Comparison of ENCODE assay signal across 1 cellular context in the genomic region with DNA sequence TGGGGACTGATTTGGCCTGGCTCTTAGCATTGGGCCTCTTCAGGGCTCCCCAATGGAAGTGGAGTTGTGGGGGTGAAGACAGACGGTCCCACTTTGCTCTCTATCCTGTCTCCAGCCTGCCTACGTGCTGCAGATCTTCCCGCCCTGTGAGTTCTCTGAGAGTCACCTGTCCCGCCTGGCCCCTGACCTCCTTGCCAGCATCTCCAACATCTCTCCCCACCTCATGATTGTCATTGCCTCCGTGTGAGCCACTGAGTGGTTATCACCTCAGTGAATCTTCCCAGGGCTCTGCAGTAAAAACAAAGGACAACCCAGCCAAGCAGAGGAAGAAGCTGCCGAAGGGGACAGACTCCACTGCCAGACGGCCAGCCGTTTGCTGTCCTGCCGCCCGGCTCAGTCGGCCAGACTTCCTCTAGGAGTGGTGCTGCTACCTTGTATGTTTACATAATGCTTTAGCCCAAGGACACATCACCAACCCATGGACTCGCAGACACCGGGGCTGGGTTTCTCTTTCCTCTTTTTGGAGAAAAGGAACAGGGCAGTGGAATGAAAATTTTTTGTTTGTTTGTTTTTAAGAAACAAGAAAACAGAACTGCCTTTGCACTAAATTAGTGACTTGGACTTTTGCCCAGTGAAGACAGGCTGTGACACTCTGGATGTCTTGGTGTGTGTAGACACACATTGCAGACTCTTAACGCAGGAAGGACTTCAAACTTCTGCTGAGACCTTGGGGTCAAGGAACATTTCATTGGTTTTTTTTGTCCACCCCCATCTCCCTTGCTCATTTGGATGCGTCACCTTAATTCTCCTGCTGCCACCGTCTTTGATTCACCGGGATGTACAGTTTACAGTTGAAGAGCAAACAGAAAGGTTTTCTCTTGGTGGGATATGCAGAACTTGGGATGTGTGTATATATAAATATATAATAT.
TF ChIP-seq lines count a peak whose summit lies in the region.

No MANE protein-coding gene starts in this region.

TF ChIP-seq in HepG2, 621 proteins besides CTCF, POLR2A, EP300 and RAD21 (continued from another document):
- TF ChIP-seq, protein P1, sequence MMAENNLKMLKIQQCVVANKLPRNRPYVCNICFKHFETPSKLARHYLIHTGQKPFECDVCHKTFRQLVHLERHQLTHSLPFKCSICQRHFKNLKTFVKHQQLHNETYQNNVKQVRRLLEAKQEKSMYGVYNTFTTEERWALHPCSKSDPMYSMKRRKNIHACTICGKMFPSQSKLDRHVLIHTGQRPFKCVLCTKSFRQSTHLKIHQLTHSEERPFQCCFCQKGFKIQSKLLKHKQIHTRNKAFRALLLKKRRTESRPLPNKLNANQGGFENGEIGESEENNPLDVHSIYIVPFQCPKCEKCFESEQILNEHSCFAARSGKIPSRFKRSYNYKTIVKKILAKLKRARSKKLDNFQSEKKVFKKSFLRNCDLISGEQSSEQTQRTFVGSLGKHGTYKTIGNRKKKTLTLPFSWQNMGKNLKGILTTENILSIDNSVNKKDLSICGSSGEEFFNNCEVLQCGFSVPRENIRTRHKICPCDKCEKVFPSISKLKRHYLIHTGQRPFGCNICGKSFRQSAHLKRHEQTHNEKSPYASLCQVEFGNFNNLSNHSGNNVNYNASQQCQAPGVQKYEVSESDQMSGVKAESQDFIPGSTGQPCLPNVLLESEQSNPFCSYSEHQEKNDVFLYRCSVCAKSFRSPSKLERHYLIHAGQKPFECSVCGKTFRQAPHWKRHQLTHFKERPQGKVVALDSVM (CRISPR knock-in tag; IDR thresholded peaks at IDR 0.05): no peak
- TF ChIP-seq ZNF282 (IDR thresholded peaks at IDR 0.05; ENCODE audit: partially characterized antibody) (no peak), NFYC (CRISPR knock-in tag; IDR thresholded peaks at IDR 0.05) (no peak), ZNF251 (CRISPR knock-in tag; IDR thresholded peaks at IDR 0.05) (no peak), STAG1 (CRISPR knock-in tag; IDR thresholded peaks at IDR 0.05) (no peak), ZNF234 (CRISPR knock-in tag; conservative IDR thresholded peaks at IDR 0.05) (no peak), GATAD2A (CRISPR knock-in tag; IDR thresholded peaks at IDR 0.05) (0 out of 2 replicates have a peak, but pooled peaks have one; percentile 36), ARNTL (CRISPR knock-in tag; IDR thresholded peaks at IDR 0.05) (0 out of 2 replicates have a peak, but pooled peaks have one; percentile 33), ZNF720 (CRISPR knock-in tag; IDR thresholded peaks at IDR 0.05) (no peak), ZNF337 (CRISPR knock-in tag; IDR thresholded peaks at IDR 0.05; ENCODE audit: borderline replicate concordance, low read depth) (no peak), NFE2 (CRISPR knock-in tag; IDR thresholded peaks at IDR 0.05) (no peak), ZNF879 (CRISPR knock-in tag; IDR thresholded peaks at IDR 0.05) (no peak), ZNF607 (CRISPR knock-in tag; IDR thresholded peaks at IDR 0.05; ENCODE audit: borderline replicate concordance) (0 out of 2 replicates have a peak, but pooled peaks have one; percentile 51), ZNF780A (CRISPR knock-in tag; IDR thresholded peaks at IDR 0.05) (0 out of 2 replicates have a peak, but pooled peaks have one; percentile 31), KDM3A (CRISPR knock-in tag; IDR thresholded peaks at IDR 0.05; ENCODE audit: low read depth) (no peak), SIX1 (CRISPR knock-in tag; IDR thresholded peaks at IDR 0.05; ENCODE audit: borderline replicate concordance) (no peak), MAFF (IDR thresholded peaks at IDR 0.05; ENCODE audit: low read depth, low read length) (no peak)
- TF ChIP-seq, protein P2, sequence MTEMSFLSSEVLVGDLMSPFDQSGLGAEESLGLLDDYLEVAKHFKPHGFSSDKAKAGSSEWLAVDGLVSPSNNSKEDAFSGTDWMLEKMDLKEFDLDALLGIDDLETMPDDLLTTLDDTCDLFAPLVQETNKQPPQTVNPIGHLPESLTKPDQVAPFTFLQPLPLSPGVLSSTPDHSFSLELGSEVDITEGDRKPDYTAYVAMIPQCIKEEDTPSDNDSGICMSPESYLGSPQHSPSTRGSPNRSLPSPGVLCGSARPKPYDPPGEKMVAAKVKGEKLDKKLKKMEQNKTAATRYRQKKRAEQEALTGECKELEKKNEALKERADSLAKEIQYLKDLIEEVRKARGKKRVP (CRISPR knock-in tag; IDR thresholded peaks at IDR 0.05): no peak
- TF ChIP-seq, protein P3, sequence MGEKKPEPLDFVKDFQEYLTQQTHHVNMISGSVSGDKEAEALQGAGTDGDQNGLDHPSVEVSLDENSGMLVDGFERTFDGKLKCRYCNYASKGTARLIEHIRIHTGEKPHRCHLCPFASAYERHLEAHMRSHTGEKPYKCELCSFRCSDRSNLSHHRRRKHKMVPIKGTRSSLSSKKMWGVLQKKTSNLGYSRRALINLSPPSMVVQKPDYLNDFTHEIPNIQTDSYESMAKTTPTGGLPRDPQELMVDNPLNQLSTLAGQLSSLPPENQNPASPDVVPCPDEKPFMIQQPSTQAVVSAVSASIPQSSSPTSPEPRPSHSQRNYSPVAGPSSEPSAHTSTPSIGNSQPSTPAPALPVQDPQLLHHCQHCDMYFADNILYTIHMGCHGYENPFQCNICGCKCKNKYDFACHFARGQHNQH (CRISPR knock-in tag; IDR thresholded peaks at IDR 0.05): peak; percentile 62; the same call in 1 of the 2 replicates
- TF ChIP-seq, protein P4, sequence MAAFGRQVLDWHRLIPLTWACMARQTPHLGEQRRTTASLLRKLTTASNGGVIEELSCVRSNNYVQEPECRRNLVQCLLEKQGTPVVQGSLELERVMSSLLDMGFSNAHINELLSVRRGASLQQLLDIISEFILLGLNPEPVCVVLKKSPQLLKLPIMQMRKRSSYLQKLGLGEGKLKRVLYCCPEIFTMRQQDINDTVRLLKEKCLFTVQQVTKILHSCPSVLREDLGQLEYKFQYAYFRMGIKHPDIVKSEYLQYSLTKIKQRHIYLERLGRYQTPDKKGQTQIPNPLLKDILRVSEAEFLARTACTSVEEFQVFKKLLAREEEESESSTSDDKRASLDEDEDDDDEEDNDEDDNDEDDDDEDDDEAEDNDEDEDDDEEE (CRISPR knock-in tag; IDR thresholded peaks at IDR 0.05): 0 out of 2 replicates have a peak, but pooled peaks have one; percentile 64
- TF ChIP-seq, protein P5, sequence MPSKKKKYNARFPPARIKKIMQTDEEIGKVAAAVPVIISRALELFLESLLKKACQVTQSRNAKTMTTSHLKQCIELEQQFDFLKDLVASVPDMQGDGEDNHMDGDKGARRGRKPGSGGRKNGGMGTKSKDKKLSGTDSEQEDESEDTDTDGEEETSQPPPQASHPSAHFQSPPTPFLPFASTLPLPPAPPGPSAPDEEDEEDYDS (CRISPR knock-in tag; IDR thresholded peaks at IDR 0.05): 0 out of 2 replicates have a peak, but pooled peaks have one; percentile 17
- TF ChIP-seq, protein P6, sequence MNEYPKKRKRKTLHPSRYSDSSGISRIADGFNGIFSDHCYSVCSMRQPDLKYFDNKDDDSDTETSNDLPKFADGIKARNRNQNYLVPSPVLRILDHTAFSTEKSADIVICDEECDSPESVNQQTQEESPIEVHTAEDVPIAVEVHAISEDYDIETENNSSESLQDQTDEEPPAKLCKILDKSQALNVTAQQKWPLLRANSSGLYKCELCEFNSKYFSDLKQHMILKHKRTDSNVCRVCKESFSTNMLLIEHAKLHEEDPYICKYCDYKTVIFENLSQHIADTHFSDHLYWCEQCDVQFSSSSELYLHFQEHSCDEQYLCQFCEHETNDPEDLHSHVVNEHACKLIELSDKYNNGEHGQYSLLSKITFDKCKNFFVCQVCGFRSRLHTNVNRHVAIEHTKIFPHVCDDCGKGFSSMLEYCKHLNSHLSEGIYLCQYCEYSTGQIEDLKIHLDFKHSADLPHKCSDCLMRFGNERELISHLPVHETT (CRISPR knock-in tag; conservative IDR thresholded peaks at IDR 0.05): no peak
- TF ChIP-seq, protein P7, sequence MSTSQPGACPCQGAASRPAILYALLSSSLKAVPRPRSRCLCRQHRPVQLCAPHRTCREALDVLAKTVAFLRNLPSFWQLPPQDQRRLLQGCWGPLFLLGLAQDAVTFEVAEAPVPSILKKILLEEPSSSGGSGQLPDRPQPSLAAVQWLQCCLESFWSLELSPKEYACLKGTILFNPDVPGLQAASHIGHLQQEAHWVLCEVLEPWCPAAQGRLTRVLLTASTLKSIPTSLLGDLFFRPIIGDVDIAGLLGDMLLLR (CRISPR knock-in tag; IDR thresholded peaks at IDR 0.05): no peak
- TF ChIP-seq, protein P8, sequence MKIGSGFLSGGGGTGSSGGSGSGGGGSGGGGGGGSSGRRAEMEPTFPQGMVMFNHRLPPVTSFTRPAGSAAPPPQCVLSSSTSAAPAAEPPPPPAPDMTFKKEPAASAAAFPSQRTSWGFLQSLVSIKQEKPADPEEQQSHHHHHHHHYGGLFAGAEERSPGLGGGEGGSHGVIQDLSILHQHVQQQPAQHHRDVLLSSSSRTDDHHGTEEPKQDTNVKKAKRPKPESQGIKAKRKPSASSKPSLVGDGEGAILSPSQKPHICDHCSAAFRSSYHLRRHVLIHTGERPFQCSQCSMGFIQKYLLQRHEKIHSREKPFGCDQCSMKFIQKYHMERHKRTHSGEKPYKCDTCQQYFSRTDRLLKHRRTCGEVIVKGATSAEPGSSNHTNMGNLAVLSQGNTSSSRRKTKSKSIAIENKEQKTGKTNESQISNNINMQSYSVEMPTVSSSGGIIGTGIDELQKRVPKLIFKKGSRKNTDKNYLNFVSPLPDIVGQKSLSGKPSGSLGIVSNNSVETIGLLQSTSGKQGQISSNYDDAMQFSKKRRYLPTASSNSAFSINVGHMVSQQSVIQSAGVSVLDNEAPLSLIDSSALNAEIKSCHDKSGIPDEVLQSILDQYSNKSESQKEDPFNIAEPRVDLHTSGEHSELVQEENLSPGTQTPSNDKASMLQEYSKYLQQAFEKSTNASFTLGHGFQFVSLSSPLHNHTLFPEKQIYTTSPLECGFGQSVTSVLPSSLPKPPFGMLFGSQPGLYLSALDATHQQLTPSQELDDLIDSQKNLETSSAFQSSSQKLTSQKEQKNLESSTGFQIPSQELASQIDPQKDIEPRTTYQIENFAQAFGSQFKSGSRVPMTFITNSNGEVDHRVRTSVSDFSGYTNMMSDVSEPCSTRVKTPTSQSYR (CRISPR knock-in tag; IDR thresholded peaks at IDR 0.05; ENCODE audit: borderline replicate concordance): no peak
- TF ChIP-seq, protein P9, sequence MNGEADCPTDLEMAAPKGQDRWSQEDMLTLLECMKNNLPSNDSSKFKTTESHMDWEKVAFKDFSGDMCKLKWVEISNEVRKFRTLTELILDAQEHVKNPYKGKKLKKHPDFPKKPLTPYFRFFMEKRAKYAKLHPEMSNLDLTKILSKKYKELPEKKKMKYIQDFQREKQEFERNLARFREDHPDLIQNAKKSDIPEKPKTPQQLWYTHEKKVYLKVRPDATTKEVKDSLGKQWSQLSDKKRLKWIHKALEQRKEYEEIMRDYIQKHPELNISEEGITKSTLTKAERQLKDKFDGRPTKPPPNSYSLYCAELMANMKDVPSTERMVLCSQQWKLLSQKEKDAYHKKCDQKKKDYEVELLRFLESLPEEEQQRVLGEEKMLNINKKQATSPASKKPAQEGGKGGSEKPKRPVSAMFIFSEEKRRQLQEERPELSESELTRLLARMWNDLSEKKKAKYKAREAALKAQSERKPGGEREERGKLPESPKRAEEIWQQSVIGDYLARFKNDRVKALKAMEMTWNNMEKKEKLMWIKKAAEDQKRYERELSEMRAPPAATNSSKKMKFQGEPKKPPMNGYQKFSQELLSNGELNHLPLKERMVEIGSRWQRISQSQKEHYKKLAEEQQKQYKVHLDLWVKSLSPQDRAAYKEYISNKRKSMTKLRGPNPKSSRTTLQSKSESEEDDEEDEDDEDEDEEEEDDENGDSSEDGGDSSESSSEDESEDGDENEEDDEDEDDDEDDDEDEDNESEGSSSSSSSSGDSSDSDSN (CRISPR knock-in tag; IDR thresholded peaks at IDR 0.05): peak; percentile 94
